ENCODE assay signal across 23 cellular contexts in genomic region chr1:48115835-48116234, GRCh38.
"Had no signal": no experiment of that assay in that cellular context is flagged by ENCODE, and none has a peak within 500 bp of the region (broad histone marks: within the 10 kb centered on the region; RNA-seq: fewer than 3 reads in every experiment).

No MANE protein-coding gene starts in this region.

- H3K4me1 ChIP-seq: adrenal gland, Peyer's patch, SJSA1 had no signal

- H3K4me1 Mint-ChIP-seq: activated naive CD8-positive, alpha-beta T cell treated with anti-CD3 and anti-CD28 coated beads, Interleukin-2, amount 10 ng/mL, durations not matched to agents 7 days and 5 days; central memory CD8-positive, alpha-beta T cell had no signal

- H3K27ac Mint-ChIP-seq: activated CD8-positive, alpha-beta T cell treated with anti-CD3 and anti-CD28 coated beads for 36 hours; activated naive CD8-positive, alpha-beta T cell treated with anti-CD3 and anti-CD28 coated beads, Interleukin-2, amount 10 ng/mL, durations not matched to agents 7 days and 5 days; activated T-cell treated with anti-CD3 and anti-CD28 coated beads, Interleukin-2, amount 50 U/mL, for 72 hours; activated T-helper 2 cell treated with anti-CD3 and anti-CD28 coated beads, Interferon-gamma antibody, Interleukin-2, Interleukin-4, amounts not matched to agents 10 μg/mL and 5 μg/mL and 100 μg/mL, durations not matched to agents 14 hours and 24 hours and 36 hours; T-helper 1 cell treated with Interleukin-12 subunit alpha and Interleukin-12 subunit beta and Interleukin-4 antibody, amounts not matched to agents 30 μg/mL and 1 μg/mL, for 36 hours had no signal

- H3K9me3 ChIP-seq: adrenal gland, Peyer's patch, SJSA1 had no signal

- H3K9me3 Mint-ChIP-seq: activated CD8-positive, alpha-beta T cell treated with anti-CD3 and anti-CD28 coated beads for 36 hours; activated naive CD8-positive, alpha-beta T cell treated with anti-CD3 and anti-CD28 coated beads, Interleukin-2, amount 10 ng/mL, durations not matched to agents 7 days and 5 days; activated T-helper 2 cell treated with anti-CD3 and anti-CD28 coated beads, Interferon-gamma antibody, Interleukin-2, Interleukin-4, amounts not matched to agents 10 μg/mL and 5 μg/mL and 100 μg/mL, durations not matched to agents 14 hours and 24 hours and 36 hours; central memory CD8-positive, alpha-beta T cell; T-helper 1 cell treated with Interleukin-12 subunit alpha and Interleukin-12 subunit beta and Interleukin-4 antibody, amounts not matched to agents 30 μg/mL and 1 μg/mL, for 36 hours had no signal

- ATAC-seq: activated CD4-positive, CD25-positive, alpha-beta regulatory T cell treated with anti-CD3 and anti-CD28 coated beads, Interleukin-2, amount 50 U/mL, for 24 hours; activated CD8-positive, alpha-beta T cell treated with anti-CD3 and anti-CD28 coated beads for 36 hours; activated T-cell treated with anti-CD3 and anti-CD28 coated beads, Interleukin-2, amount 50 U/mL, for 72 hours had no signal

- H3K4me3 ChIP-seq: adrenal gland, Peyer's patch, SJSA1 had no signal

- H3K4me3 Mint-ChIP-seq: activated CD8-positive, alpha-beta T cell treated with anti-CD3 and anti-CD28 coated beads for 36 hours; activated naive CD8-positive, alpha-beta T cell treated with anti-CD3 and anti-CD28 coated beads, Interleukin-2, amount 10 ng/mL, durations not matched to agents 7 days and 5 days; activated T-cell treated with anti-CD3 and anti-CD28 coated beads, Interleukin-2, amount 50 U/mL, for 72 hours; central memory CD8-positive, alpha-beta T cell; T-helper 1 cell treated with Interleukin-12 subunit alpha and Interleukin-12 subunit beta and Interleukin-4 antibody, amounts not matched to agents 30 μg/mL and 1 μg/mL, for 36 hours had no signal

- H3K27ac ChIP-seq: adrenal gland, Peyer's patch, RWPE1, SJSA1 had no signal

- DNase-seq: activated CD4-positive, alpha-beta T cell treated with anti-CD3 and anti-CD28 coated beads for 4 hours; activated CD8-positive, alpha-beta memory T cell treated with anti-CD3 and anti-CD28 coated beads, Interleukin-2, amount 50 U/mL, for 4 hours; activated CD8-positive, alpha-beta T cell treated with anti-CD3 and anti-CD28 coated beads for 36 hours; activated gamma-delta T cell treated with Interleukin-2 at 50 U/mL for 16 hours; activated naive CD4-positive, alpha-beta T cell treated with anti-CD3 and anti-CD28 coated beads, Interleukin-2, amount 50 U/mL, for 16 hours; activated naive CD8-positive, alpha-beta T cell treated with anti-CD3 and anti-CD28 coated beads, Interleukin-2, amount 10 ng/mL, durations not matched to agents 7 days and 5 days; activated T-cell treated with anti-CD3 and anti-CD28 coated beads, Interleukin-2, amount 50 U/mL, for 72 hours; adrenal gland; aorta; NCI-H1105 treated with DMSO at 0.1 percent for 48 hours; NCI-H146; NCI-H187 treated with DMSO at 0.1 percent for 48 hours; NCI-H2171 treated with DMSO at 0.1 percent for 48 hours; NCI-H226; NCI-H69; Peyer's patch; Right ventricle myocardium superior had no signal

- H3K36me3 ChIP-seq: adrenal gland, Peyer's patch, SJSA1 had no signal

- H3K36me3 Mint-ChIP-seq: activated naive CD8-positive, alpha-beta T cell treated with anti-CD3 and anti-CD28 coated beads, Interleukin-2, amount 10 ng/mL, durations not matched to agents 7 days and 5 days had no signal

- H3K27me3 ChIP-seq: adrenal gland, Peyer's patch, SJSA1 had no signal
